Comparison of ENCODE assay signal across 20 cellular contexts in genomic region chr2:147558620-147559019, GRCh38.
DNase-seq lines count a peak whose midpoint lies in the region; ATAC-seq and FAIRE-seq lines count a peak whose summit lies in the region.
"Had no signal": no experiment of that assay in that cellular context is flagged by ENCODE, and none has a peak within 500 bp of the region (broad histone marks: within the 10 kb centered on the region; RNA-seq: fewer than 3 reads in every experiment).

No MANE protein-coding gene starts in this region.

- H3K9me3 Mint-ChIP-seq in activated naive CD8-positive, alpha-beta T cell treated with anti-CD3 and anti-CD28 coated beads, Interleukin-2, amount 10 ng/mL, durations not matched to agents 7 days and 5 days: no peaks in the 10 kb centered on the region
- no peaks in the 10 kb centered on the region for H3K9me3 Mint-ChIP-seq in activated naive CD8-positive, alpha-beta T cell treated with anti-CD3 and anti-CD28 coated beads for 36 hours
- H3K9me3 Mint-ChIP-seq in activated CD4-positive, alpha-beta T cell treated with anti-CD3 and anti-CD28 coated beads, Interleukin-2, amount 10 ng/mL, durations not matched to agents 24 days and 14 days: peaks cover 10% of the 10 kb centered on the region
- H3K9me3 Mint-ChIP-seq: CD4-positive, alpha-beta T cell had no signal

- H3K4me3 ChIP-seq in endocrine pancreas (ENCODE audit: control insufficient read depth, insufficient read depth, low read length): peak overlapping the region; percentile 52
- no peak overlapping the region for H3K4me3 ChIP-seq in small intestine (ENCODE audit: low read depth in 1 of 2, low read length in 2 of 2)
- H3K4me3 ChIP-seq: SJCRH30 had no signal

- H3K27me3 Mint-ChIP-seq in activated naive CD8-positive, alpha-beta T cell treated with anti-CD3 and anti-CD28 coated beads, Interleukin-2, amount 10 ng/mL, durations not matched to agents 7 days and 5 days: peaks cover 5% of the 10 kb centered on the region
- H3K27me3 Mint-ChIP-seq in activated naive CD8-positive, alpha-beta T cell treated with anti-CD3 and anti-CD28 coated beads for 36 hours: no peaks in the 10 kb centered on the region
- H3K27me3 Mint-ChIP-seq in activated CD4-positive, alpha-beta T cell treated with anti-CD3 and anti-CD28 coated beads, Interleukin-2, amount 10 ng/mL, durations not matched to agents 24 days and 14 days: no peaks in the 10 kb centered on the region
- H3K27me3 Mint-ChIP-seq: CD4-positive, alpha-beta T cell had no signal

- no peak for DNase-seq in activated naive CD8-positive, alpha-beta T cell treated with anti-CD3 and anti-CD28 coated beads, Interleukin-2, amount 10 ng/mL, durations not matched to agents 7 days and 5 days
- no peak for DNase-seq in activated naive CD8-positive, alpha-beta T cell treated with anti-CD3 and anti-CD28 coated beads for 36 hours
- DNase-seq in NCI-H774 (lab: John Stamatoyannopoulos, UW): peak; percentile 10
- peak; percentile 60 for DNase-seq in small intestine
- DNase-seq in stimulated activated CD4-positive, alpha-beta T cell treated with anti-CD3 and anti-CD28 coated beads, Interleukin-15, amount 100 ng/mL, for 24 hours: no peak
- DNase-seq in activated CD4-positive, alpha-beta T cell treated with anti-CD3 and anti-CD28 coated beads, Interleukin-2, amount 10 ng/mL, durations not matched to agents 24 days and 14 days: no peak
- DNase-seq: ACHN; Calu3; CD4-positive, alpha-beta T cell; DND-41; GDM1; Kasumi-1; NCI-H1930; NCI-H2227 treated with DMSO at 0.1 percent for 48 hours; NCI-H69; SJCRH30 had no signal

- FAIRE-seq in small intestine (lab: Jason Lieb, UNC): no peak
- FAIRE-seq: H54 had no signal

- no peak for ATAC-seq in activated naive CD8-positive, alpha-beta T cell treated with anti-CD3 and anti-CD28 coated beads, Interleukin-2, amount 10 ng/mL, durations not matched to agents 7 days and 5 days (ENCODE audit: low read depth)
- no peak for ATAC-seq in HG03159 (IDR thresholded peaks at IDR 0.05; ENCODE audit: unreplicated experiment)

- H3K36me3 ChIP-seq in endocrine pancreas (ENCODE audit: control insufficient read depth, insufficient read depth, low read length): no peaks in the 10 kb centered on the region
- H3K36me3 ChIP-seq in small intestine (ENCODE audit: control insufficient read depth in 2 of 2, insufficient read depth in 2 of 2, low read length in 2 of 2): no peaks in the 10 kb centered on the region
- H3K36me3 ChIP-seq: SJCRH30 had no signal

- intact Hi-C loops in activated CD4-positive, alpha-beta T cell treated with anti-CD3 and anti-CD28 coated beads, Interleukin-2, amount 10 ng/mL, durations not matched to agents 24 days and 14 days (cut with micrococcal nuclease): no loop called here

- WGBS in small intestine, 3 donors: 8 to 44% (median 28%) methylated on average over 3 of the region's 3 CpGs

- no peak overlapping the region for H3K27ac ChIP-seq in small intestine (ENCODE audit: low read depth in 1 of 2, low read length in 1 of 2)
- H3K27ac ChIP-seq: RWPE1, SJCRH30 had no signal

- H3K27me3 ChIP-seq in endocrine pancreas (ENCODE audit: control insufficient read depth, insufficient read depth, low read length) (no peaks in the 10 kb centered on the region), small intestine (ENCODE audit: control insufficient read depth in 2 of 2, insufficient read depth in 2 of 2, low read length in 2 of 2) (no peaks in the 10 kb centered on the region)
- H3K27me3 ChIP-seq: SJCRH30 had no signal

- H3K4me3 Mint-ChIP-seq in activated naive CD8-positive, alpha-beta T cell treated with anti-CD3 and anti-CD28 coated beads, Interleukin-2, amount 10 ng/mL, durations not matched to agents 7 days and 5 days: peak overlapping the region; percentile 29
- no peak overlapping the region for H3K4me3 Mint-ChIP-seq in activated naive CD8-positive, alpha-beta T cell treated with anti-CD3 and anti-CD28 coated beads for 36 hours
- no peak overlapping the region for H3K4me3 Mint-ChIP-seq in activated CD4-positive, alpha-beta T cell treated with anti-CD3 and anti-CD28 coated beads, Interleukin-2, amount 10 ng/mL, durations not matched to agents 24 days and 14 days
- H3K4me3 Mint-ChIP-seq: CD4-positive, alpha-beta T cell had no signal

- H3K4me1 ChIP-seq in endocrine pancreas (ENCODE audit: control insufficient read depth, insufficient read depth, low read length) (peaks cover 5% of the 10 kb centered on the region), small intestine (ENCODE audit: control insufficient read depth in 2 of 2, insufficient read depth in 1 of 2, low read depth in 1 of 2, low read length in 1 of 2) (no peaks in the 10 kb centered on the region)
- H3K4me1 ChIP-seq: SJCRH30 had no signal

- no peak overlapping the region for H3K9ac ChIP-seq in endocrine pancreas (ENCODE audit: control insufficient read depth, insufficient read depth, low read length)

- H3K4me1 Mint-ChIP-seq in activated naive CD8-positive, alpha-beta T cell treated with anti-CD3 and anti-CD28 coated beads, Interleukin-2, amount 10 ng/mL, durations not matched to agents 7 days and 5 days: peaks cover 1% of the 10 kb centered on the region
- H3K4me1 Mint-ChIP-seq in activated naive CD8-positive, alpha-beta T cell treated with anti-CD3 and anti-CD28 coated beads for 36 hours: no peaks in the 10 kb centered on the region
- peaks cover 2% of the 10 kb centered on the region for H3K4me1 Mint-ChIP-seq in activated CD4-positive, alpha-beta T cell treated with anti-CD3 and anti-CD28 coated beads, Interleukin-2, amount 10 ng/mL, durations not matched to agents 24 days and 14 days

- H3K36me3 Mint-ChIP-seq in activated naive CD8-positive, alpha-beta T cell treated with anti-CD3 and anti-CD28 coated beads, Interleukin-2, amount 10 ng/mL, durations not matched to agents 7 days and 5 days: no peaks in the 10 kb centered on the region
- no peaks in the 10 kb centered on the region for H3K36me3 Mint-ChIP-seq in activated naive CD8-positive, alpha-beta T cell treated with anti-CD3 and anti-CD28 coated beads for 36 hours
- no peaks in the 10 kb centered on the region for H3K36me3 Mint-ChIP-seq in activated CD4-positive, alpha-beta T cell treated with anti-CD3 and anti-CD28 coated beads, Interleukin-2, amount 10 ng/mL, durations not matched to agents 24 days and 14 days (ENCODE audit: low read depth)

- no peak overlapping the region for H3K27ac Mint-ChIP-seq in activated naive CD8-positive, alpha-beta T cell treated with anti-CD3 and anti-CD28 coated beads, Interleukin-2, amount 10 ng/mL, durations not matched to agents 7 days and 5 days
- no peak overlapping the region for H3K27ac Mint-ChIP-seq in activated naive CD8-positive, alpha-beta T cell treated with anti-CD3 and anti-CD28 coated beads for 36 hours
- H3K27ac Mint-ChIP-seq in activated CD4-positive, alpha-beta T cell treated with anti-CD3 and anti-CD28 coated beads, Interleukin-2, amount 10 ng/mL, durations not matched to agents 24 days and 14 days: no peak overlapping the region
- H3K27ac Mint-ChIP-seq: CD4-positive, alpha-beta T cell had no signal

- POLR2A ChIA-PET in activated naive CD8-positive, alpha-beta T cell treated with anti-CD3 and anti-CD28 coated beads, Interleukin-2, amount 10 ng/mL, durations not matched to agents 7 days and 5 days (lab: Charles Lee): no interaction called here

- H3K9me3 ChIP-seq in endocrine pancreas (ENCODE audit: control insufficient read depth, low read length) (no peaks in the 10 kb centered on the region), small intestine (ENCODE audit: control insufficient read depth, low read depth) (no peaks in the 10 kb centered on the region)

Comparison
In these comparisons a context has a peak if more than half of its experiments do, and no peak if none do; other contexts are left out.
1. DNase-seq: peak in NCI-H774 (single experiment) and small intestine (single experiment); none in activated naive CD8-positive, alpha-beta T cell treated with anti-CD3 and anti-CD28 coated beads, Interleukin-2, amount 10 ng/mL, durations not matched to agents 7 days and 5 days (single experiment), activated naive CD8-positive, alpha-beta T cell treated with anti-CD3 and anti-CD28 coated beads for 36 hours (single experiment), stimulated activated CD4-positive, alpha-beta T cell treated with anti-CD3 and anti-CD28 coated beads, Interleukin-15, amount 100 ng/mL, for 24 hours (single experiment) and activated CD4-positive, alpha-beta T cell treated with anti-CD3 and anti-CD28 coated beads, Interleukin-2, amount 10 ng/mL, durations not matched to agents 24 days and 14 days (single experiment).